In genomic region chr1:110235181-110235838, GRCh38 we compare ENCODE assay signal across 13 cellular contexts. TPM values are rescaled to one million over a fixed set of nuclear protein-coding genes. Genes with fewer than 3 reads are reported as not detected.
DNase-seq lines count a peak whose midpoint lies in the region; ATAC-seq and TF ChIP-seq lines count a peak whose summit lies in the region.
"Had no signal": no experiment of that assay in that cellular context is flagged by ENCODE, and none has a peak within 500 bp of the region (broad histone marks: within the 10 kb centered on the region; RNA-seq: fewer than 3 reads in every experiment).

No MANE protein-coding gene starts in this region.

- no peaks in the 10 kb centered on the region for H3K9me3 Mint-ChIP-seq in activated T-helper 1 cell treated with anti-CD3 and anti-CD28 coated beads, Interleukin-12 subunit alpha, Interleukin-12 subunit beta, Interleukin-2, Interleukin-4 antibody, amounts not matched to agents 30 ng/mL and 10 ng/mL and 1 ng/mL, durations not matched to agents 14 hours and 24 hours and 36 hours
- H3K9me3 Mint-ChIP-seq: naive thymus-derived CD4-positive, alpha-beta T cell had no signal

- H3K36me3 ChIP-seq in left lung = peaks cover 0 to 18% of the 10 kb centered on the region in 2 donors
- H3K36me3 ChIP-seq in A673 (ENCODE audit: insufficient read depth, low read length, poor library complexity, severe bottlenecking) = no peaks in the 10 kb centered on the region

- H3K4me1 Mint-ChIP-seq in activated T-helper 1 cell treated with anti-CD3 and anti-CD28 coated beads, Interleukin-12 subunit alpha, Interleukin-12 subunit beta, Interleukin-2, Interleukin-4 antibody, amounts not matched to agents 30 ng/mL and 10 ng/mL and 1 ng/mL, durations not matched to agents 14 hours and 24 hours and 36 hours (ENCODE audit: low read depth) = peaks cover 51% of the 10 kb centered on the region

- H3K4me1 ChIP-seq in left lung = peaks cover 0 to 27% of the 10 kb centered on the region in 2 donors
- H3K4me1 ChIP-seq in A673 (ENCODE audit: insufficient read depth, low read length, poor library complexity, severe bottlenecking) = peaks cover 8% of the 10 kb centered on the region

- H3K9me3 ChIP-seq in left lung (no peaks in the 10 kb centered on the region), A673 (ENCODE audit: low read depth, low read length, poor library complexity, severe bottlenecking) (no peaks in the 10 kb centered on the region)
- H3K9me3 ChIP-seq: Caco-2 had no signal

- POLR2A ChIA-PET in A673 (lab: Charles Lee; ENCODE audit: low non-redundant PET) = no interaction called here

- CTCF ChIA-PET in A673 (lab: Charles Lee) = interaction anchor here (0.5 kb wide), 1 partner anchor 56 kb away, joined by 3 read pairs; no protein-coding TSS in a partner anchor

- H3K27me3 Mint-ChIP-seq in activated T-helper 1 cell treated with anti-CD3 and anti-CD28 coated beads, Interleukin-12 subunit alpha, Interleukin-12 subunit beta, Interleukin-2, Interleukin-4 antibody, amounts not matched to agents 30 ng/mL and 10 ng/mL and 1 ng/mL, durations not matched to agents 14 hours and 24 hours and 36 hours (ENCODE audit: insufficient read depth) = no peaks in the 10 kb centered on the region
- H3K27me3 Mint-ChIP-seq: naive thymus-derived CD4-positive, alpha-beta T cell had no signal

- no TSS peak for BruUV-seq in A673 (replicated peaks; lab: Mats Ljungman, UMichigan)

- peak overlapping the region; percentile 80 for H3K27ac Mint-ChIP-seq in activated T-helper 1 cell treated with anti-CD3 and anti-CD28 coated beads, Interleukin-12 subunit alpha, Interleukin-12 subunit beta, Interleukin-2, Interleukin-4 antibody, amounts not matched to agents 30 ng/mL and 10 ng/mL and 1 ng/mL, durations not matched to agents 14 hours and 24 hours and 36 hours

- DNase-seq in Daoy (ENCODE audit: low read depth) (peak; percentile 43), left lung (no peak), A673 (ENCODE audit: low spot score) (no peak), NCI-H82 (lab: John Stamatoyannopoulos, UW) (no peak), NCI-H1930 (lab: John Stamatoyannopoulos, UW) (no peak)
- DNase-seq in activated T-helper 1 cell treated with anti-CD3 and anti-CD28 coated beads, Interleukin-12 subunit alpha, Interleukin-12 subunit beta, Interleukin-2, Interleukin-4 antibody, amounts not matched to agents 30 ng/mL and 10 ng/mL and 1 ng/mL, durations not matched to agents 14 hours and 24 hours and 36 hours (ENCODE audit: low spot score) = no peak
- DNase-seq: activated effector memory CD4-positive, alpha-beta T cell treated with anti-CD3 and anti-CD28 coated beads, Interleukin-2, amount 50 U/mL, for 16 hours; Caco-2; MM.1S had no signal

- H3K4me3 ChIP-seq in left lung = no peak overlapping the region
- H3K4me3 ChIP-seq in A673 (ENCODE audit: low read depth, low read length, poor library complexity, severe bottlenecking) = no peak overlapping the region
- H3K4me3 ChIP-seq: dorsolateral prefrontal cortex had no signal

- ATAC-seq in left lung (peak; percentile 23), GM21360 (IDR thresholded peaks at IDR 0.05; ENCODE audit: unreplicated experiment) (no peak)

- H3K27ac ChIP-seq in 22Rv1 (peak overlapping the region; percentile 83), left lung (peak overlapping the region in 1 of 2 donors; percentile 5), A673 (ENCODE audit: low read depth, low read length, poor library complexity, severe bottlenecking) (no peak overlapping the region)

- H3K4me3 Mint-ChIP-seq in activated T-helper 1 cell treated with anti-CD3 and anti-CD28 coated beads, Interleukin-12 subunit alpha, Interleukin-12 subunit beta, Interleukin-2, Interleukin-4 antibody, amounts not matched to agents 30 ng/mL and 10 ng/mL and 1 ng/mL, durations not matched to agents 14 hours and 24 hours and 36 hours = no peak overlapping the region
- H3K4me3 Mint-ChIP-seq: naive thymus-derived CD4-positive, alpha-beta T cell had no signal

- peaks cover 4% of the 10 kb centered on the region for H3K36me3 Mint-ChIP-seq in activated T-helper 1 cell treated with anti-CD3 and anti-CD28 coated beads, Interleukin-12 subunit alpha, Interleukin-12 subunit beta, Interleukin-2, Interleukin-4 antibody, amounts not matched to agents 30 ng/mL and 10 ng/mL and 1 ng/mL, durations not matched to agents 14 hours and 24 hours and 36 hours (ENCODE audit: low read depth)

- H3K27me3 ChIP-seq in left lung = no peaks in the 10 kb centered on the region
- no peaks in the 10 kb centered on the region for H3K27me3 ChIP-seq in A673 (replicated peaks; ENCODE audit: insufficient read depth, low read depth, low read length, poor library complexity)
- H3K27me3 ChIP-seq: dorsolateral prefrontal cortex had no signal

- intact Hi-C loops in activated T-helper 1 cell treated with anti-CD3 and anti-CD28 coated beads, Interleukin-12 subunit alpha, Interleukin-12 subunit beta, Interleukin-2, Interleukin-4 antibody, amounts not matched to agents 30 ng/mL and 10 ng/mL and 1 ng/mL, durations not matched to agents 14 hours and 24 hours and 36 hours (cut with micrococcal nuclease) = loop anchor here (5.0 to 10.0 kb wide), 2 partner anchors 33 to 969 kb away; partner anchors contain the start of gene DENND2D
- intact Hi-C loops in left lung (cut with DNase I) (no loop called here), A673 (cut with micrococcal nuclease; ENCODE audit: unreplicated experiment) (no loop called here)

- TF ChIP-seq CTCF in 22Rv1 (IDR thresholded peaks at IDR 0.05) = no peak
- no peak for TF ChIP-seq CTCF in left lung (IDR thresholded peaks at IDR 0.05)
- no peak for TF ChIP-seq CTCF in A673 (conservative IDR thresholded peaks at IDR 0.05; ENCODE audit: low read depth, low read length)

RNA-seq across cellular contexts. Expression of gene KCNC4, which starts 25.2 kb away (rescaled TPM):
- 5.1 and 5.5 TPM in 2 replicates for total RNA-seq in Daoy (2014; rRNA removed; shearing (Covaris generic))
- total RNA-seq in activated T-helper 1 cell treated with anti-CD3 and anti-CD28 coated beads, Interleukin-12 subunit alpha, Interleukin-12 subunit beta, Interleukin-2, Interleukin-4 antibody, amounts not matched to agents 30 ng/mL and 10 ng/mL and 1 ng/mL, durations not matched to agents 14 hours and 24 hours and 36 hours = 11.8 and 14.3 TPM in 2 replicates
- total RNA-seq in left lung (1 to 10 TPM; 7.7 to 9.4 TPM), A673 (2021) (0.22 and 0.24 TPM in 2 replicates)
